In genomic region chr19:3059653-3060052, GRCh38 we compare ENCODE assay signal across 10 cellular contexts. TPM values are rescaled to one million over a fixed set of nuclear protein-coding genes. Genes with fewer than 3 reads are reported as not detected.
DNase-seq lines count a peak whose midpoint lies in the region; ATAC-seq and TF ChIP-seq lines count a peak whose summit lies in the region.
"Had no signal": no experiment of that assay in that cellular context is flagged by ENCODE, and none has a peak within 500 bp of the region (broad histone marks: within the 10 kb centered on the region; RNA-seq: fewer than 3 reads in every experiment).

No MANE protein-coding gene starts in this region.

- peak overlapping the region; percentile 14 for H2AK5ac ChIP-seq in neuronal stem cell (ENCODE audit: low read depth, low read length)

- no peak overlapping the region for H2BK15ac ChIP-seq in neuronal stem cell (ENCODE audit: low read length)

- H2AFZ ChIP-seq in HCT116 (ENCODE audit: low read depth, low read length, poor library complexity, severe bottlenecking): no peak overlapping the region
- no peak overlapping the region for H2AFZ ChIP-seq in neuronal stem cell (ENCODE audit: low read length)

- H3K4ac ChIP-seq in neuronal stem cell (ENCODE audit: low read length): no peak overlapping the region

- H3K9ac ChIP-seq in HCT116 (ENCODE audit: low read length) (no peak overlapping the region), neuronal stem cell (ENCODE audit: low read depth, low read length, poor library complexity) (no peak overlapping the region)

- CTCF ChIA-PET in HCT116 (lab: Charles Lee): interaction anchor here (1.3 kb wide), 1 partner anchor 16 kb away, joined by 3 read pairs; no protein-coding TSS in a partner anchor

- RAD21 ChIA-PET in HCT116 (lab: Charles Lee; ENCODE audit: low non-redundant PET in 1 of 2, low total read pairs in 2 of 2, uncharacterized antibody in 2 of 2, unreplicated experiment in 2 of 2): no interaction called here

- H3K9me3 ChIP-seq in CD4-positive, CD25-positive, alpha-beta regulatory T cell (ENCODE audit: control insufficient read depth in 2 of 2, low read length in 2 of 2): no peaks in the 10 kb centered on the region
- H3K9me3 ChIP-seq in HCT116 (ENCODE audit: control insufficient read depth in 1 of 2, insufficient read depth in 1 of 2, low read depth in 1 of 2, low read length in 2 of 2) (no peaks in the 10 kb centered on the region), body of pancreas (no peaks in the 10 kb centered on the region), neuronal stem cell (replicated peaks in 1 of 2; ENCODE audit: control insufficient read depth in 2 of 2, insufficient read depth in 1 of 2, low read depth in 1 of 2, low read length in 2 of 2) (peaks cover 0 to 3% of the 10 kb centered on the region in 2 donors)

- H3K27ac ChIP-seq in CD4-positive, CD25-positive, alpha-beta regulatory T cell (ENCODE audit: insufficient read depth, low read length, poor library complexity, severe bottlenecking): peak overlapping the region; percentile 83
- H3K27ac ChIP-seq in HCT116 (ENCODE audit: low read depth, low read length) (peak overlapping the region; percentile 91; the same call in 1 of the 2 replicates), body of pancreas (peak overlapping the region in 3 of 4 donors; percentile 7 to 95 (median 30)), neuronal stem cell (replicated peaks; ENCODE audit: low read length) (no peak overlapping the region)

- H4K20me1 ChIP-seq in HCT116 (ENCODE audit: insufficient read depth): no peaks in the 10 kb centered on the region

- peak overlapping the region in 2 of 3 donors; percentile 90 to 98 for H3K27ac Mint-ChIP-seq in CD4-positive, CD25-positive, alpha-beta regulatory T cell

- H3K4me1 ChIP-seq in CD4-positive, CD25-positive, alpha-beta regulatory T cell (ENCODE audit: control insufficient read depth, insufficient read depth, low read length, poor library complexity, severe bottlenecking): peaks cover 72% of the 10 kb centered on the region
- H3K4me1 ChIP-seq in HCT116 (ENCODE audit: control insufficient read depth in 1 of 2, insufficient read depth in 2 of 2, low read length in 2 of 2) (peaks cover 32 to 58% of the 10 kb centered on the region in 2 experiments), body of pancreas (peaks cover 77% of the 10 kb centered on the region), neuronal stem cell (ENCODE audit: control insufficient read depth in 2 of 2, insufficient read depth in 1 of 2, low read depth in 1 of 2, low read length in 2 of 2) (peaks cover 0 to 19% of the 10 kb centered on the region in 2 donors)

- BruUV-seq in HCT116 (replicated peaks; lab: Mats Ljungman, UMichigan): TSS peak; percentile 61

- no peak overlapping the region for H2BK120ac ChIP-seq in neuronal stem cell (ENCODE audit: low read depth, low read length)

- H4K91ac ChIP-seq in neuronal stem cell (ENCODE audit: low read depth, low read length, poor library complexity): no peak overlapping the region

- peak overlapping the region; percentile 86 for H3K4me3 ChIP-seq in CD4-positive, CD25-positive, alpha-beta regulatory T cell (ENCODE audit: low read depth, low read length)
- H3K4me3 ChIP-seq in HCT116 (replicated peaks in 1 of 2; ENCODE audit: low read depth in 1 of 2, low read length in 2 of 2): no peak overlapping the region
- no peak overlapping the region for H3K4me3 ChIP-seq in body of pancreas
- peak overlapping the region in 1 of 2 donors; percentile 34 for H3K4me3 ChIP-seq in neuronal stem cell (ENCODE audit: low read length in 2 of 2)

- H3K4me2 ChIP-seq in HCT116 (ENCODE audit: low read length) (no peak overlapping the region), neuronal stem cell (ENCODE audit: insufficient read depth, low read length, poor library complexity, severe bottlenecking) (no peak overlapping the region)

- peak overlapping the region; percentile 40 for H3K23ac ChIP-seq in neuronal stem cell (ENCODE audit: low read depth, low read length, poor library complexity)

- no peak for DNase-seq in CD4-positive, CD25-positive, alpha-beta regulatory T cell
- DNase-seq in HCT116 (ENCODE audit: low read depth, low spot score) (no peak), body of pancreas (no peak), neuronal stem cell (ENCODE audit: low spot score) (no peak), NCI-H226 (no peak), NOMO-1 treated with DMSO at 0.1 percent for 48 hours (lab: John Stamatoyannopoulos, UW; ENCODE audit: unreplicated experiment) (no peak)
- DNase-seq: activated gamma-delta T cell treated with Interleukin-2 at 50 U/mL for 16 hours, dorsolateral prefrontal cortex had no signal

- H3K9me3 Mint-ChIP-seq in CD4-positive, CD25-positive, alpha-beta regulatory T cell: no peaks in the 10 kb centered on the region

- no peak overlapping the region for H4K8ac ChIP-seq in neuronal stem cell (ENCODE audit: low read depth, low read length)

- TF ChIP-seq CTCF in HCT116 (IDR thresholded peaks at IDR 0.05 in 2 of 3, conservative IDR thresholded peaks at IDR 0.05 in 1 of 3; ENCODE audit: borderline replicate concordance in 1 of 3, insufficient read depth in 1 of 3, low read depth in 2 of 3, low read length in 2 of 3) (no peak), body of pancreas (IDR thresholded peaks at IDR 0.05) (no peak)

- TF ChIP-seq RAD21 in HCT116 (IDR thresholded peaks at IDR 0.05; ENCODE audit: low read depth): no peak

- no peak overlapping the region for H3K14ac ChIP-seq in neuronal stem cell (ENCODE audit: low read length)

- no peak overlapping the region for H2BK12ac ChIP-seq in neuronal stem cell (ENCODE audit: low read length)

- peaks cover 0 to 69% (median 20%) of the 10 kb centered on the region in 4 donors for H3K4me1 Mint-ChIP-seq in CD4-positive, CD25-positive, alpha-beta regulatory T cell

- H3K9me2 ChIP-seq in HCT116 (ENCODE audit: insufficient read depth): no peaks in the 10 kb centered on the region

- H3K79me2 ChIP-seq in HCT116 (ENCODE audit: insufficient read depth, low read length): peaks cover 41% of the 10 kb centered on the region

- H2BK5ac ChIP-seq in neuronal stem cell (ENCODE audit: low read length): no peak overlapping the region

- intact Hi-C loops in HCT116 (cut with micrococcal nuclease): no loop called here
- intact Hi-C loops in body of pancreas (cut with DNase I): no loop called here

- TF ChIP-seq POLR2A in HCT116 (IDR thresholded peaks at IDR 0.05; ENCODE audit: borderline replicate concordance, extremely low read depth, insufficient read depth, insufficient read length): no peak
- TF ChIP-seq POLR2A in body of pancreas (IDR thresholded peaks at IDR 0.05): no peak

- peak overlapping the region; percentile 9 for H3K18ac ChIP-seq in neuronal stem cell (ENCODE audit: low read length)

- ATAC-seq in CD4-positive, CD25-positive, alpha-beta regulatory T cell (ENCODE audit: low read depth in 2 of 2): no peak
- ATAC-seq in HCT116: no peak
- ATAC-seq in body of pancreas: no peak
- no peak for ATAC-seq in GM18502 (IDR thresholded peaks at IDR 0.05; ENCODE audit: poor library complexity, unreplicated experiment)
- no peak for ATAC-seq in GM19328 (IDR thresholded peaks at IDR 0.05; ENCODE audit: unreplicated experiment)

- no peaks in the 10 kb centered on the region for H3K27me3 Mint-ChIP-seq in CD4-positive, CD25-positive, alpha-beta regulatory T cell

- POLR2A ChIA-PET in HCT116 (lab: Charles Lee): no interaction called here

- H3K79me1 ChIP-seq in neuronal stem cell (ENCODE audit: low read depth, low read length): no peaks in the 10 kb centered on the region

- peak overlapping the region; percentile 94 to 99 (median 96) for H3K4me3 Mint-ChIP-seq in CD4-positive, CD25-positive, alpha-beta regulatory T cell

- peaks cover 56% of the 10 kb centered on the region for H3K36me3 ChIP-seq in CD4-positive, CD25-positive, alpha-beta regulatory T cell (ENCODE audit: control insufficient read depth, insufficient read depth, low read length)
- H3K36me3 ChIP-seq in HCT116 (ENCODE audit: control insufficient read depth in 1 of 2, insufficient read depth in 2 of 2, low read length in 2 of 2): peaks cover 15 to 20% of the 10 kb centered on the region in 2 experiments
- peaks cover 5 to 7% of the 10 kb centered on the region in 2 donors for H3K36me3 ChIP-seq in body of pancreas (replicated peaks in 1 of 2; ENCODE audit: insufficient read depth in 1 of 2, low read depth in 2 of 2)
- H3K36me3 ChIP-seq in neuronal stem cell (replicated peaks in 1 of 2; ENCODE audit: control insufficient read depth in 2 of 2, insufficient read depth in 2 of 2, low read length in 2 of 2): peaks cover 13 to 57% of the 10 kb centered on the region in 2 donors

- WGBS in body of pancreas, 2 donors: 80 to 92% methylated on average over 12 to 16 of the region's 16 CpGs
- WGBS in neuronal stem cell (ENCODE audit: extremely low coverage in 2 of 2, insufficient read length in 2 of 2, insufficient replicate concordance in 1 of 2), 2 donors: no CpG with 5 or more reads among the region's 16 CpGs

- no peaks in the 10 kb centered on the region for H3K27me3 ChIP-seq in CD4-positive, CD25-positive, alpha-beta regulatory T cell (ENCODE audit: control insufficient read depth, insufficient read depth, low read length)
- H3K27me3 ChIP-seq in HCT116 (ENCODE audit: insufficient read depth, low read length) (no peaks in the 10 kb centered on the region), body of pancreas (no peaks in the 10 kb centered on the region), neuronal stem cell (ENCODE audit: control insufficient read depth in 3 of 3, insufficient read depth in 3 of 3, low read depth in 1 of 3, low read length in 3 of 3) (peaks cover 0 to 12% (median 12%) of the 10 kb centered on the region in 3 experiments)
- H3K27me3 ChIP-seq: dorsolateral prefrontal cortex had no signal

- peaks cover 28% of the 10 kb centered on the region for H3K36me3 Mint-ChIP-seq in CD4-positive, CD25-positive, alpha-beta regulatory T cell

RNA-seq across cellular contexts. Expression of gene TLE5, which starts 2.6 kb away (rescaled TPM):
- total RNA-seq in CD4-positive, CD25-positive, alpha-beta regulatory T cell: 1,009 TPM
- polyA plus RNA-seq in CD4-positive, CD25-positive, alpha-beta regulatory T cell: 100 to 1,000 TPM; 608 to 773 (median 661) TPM
- total RNA-seq in HCT116 (2021; ENCODE audit: unreplicated experiment) (263 TPM), body of pancreas (100 to 1,000 TPM; 166 to 254 TPM)
- polyA plus RNA-seq in HCT116 (2012): 320 and 329 TPM in 2 replicates
- 162 TPM for polyA plus RNA-seq in neuronal stem cell (2013, experiment 1 of 2)
- polyA plus RNA-seq in neuronal stem cell (2013, experiment 2 of 2): 164 TPM

RNA-seq across cellular contexts. Expression of gene TLE2, which starts 30.6 kb away (rescaled TPM):
- total RNA-seq in CD4-positive, CD25-positive, alpha-beta regulatory T cell: 9.3 TPM
- polyA plus RNA-seq in CD4-positive, CD25-positive, alpha-beta regulatory T cell: 1 to 10 TPM; 3.1 to 4.5 (median 3.9) TPM
- total RNA-seq in HCT116 (2021; ENCODE audit: unreplicated experiment) (35.6 TPM), body of pancreas (10 to 100 TPM; 34.5 to 45.2 TPM)
- 41.3 and 49.3 TPM in 2 replicates for polyA plus RNA-seq in HCT116 (2012)
- polyA plus RNA-seq in neuronal stem cell (2013, experiment 1 of 2): 0.36 TPM
- 0.21 TPM for polyA plus RNA-seq in neuronal stem cell (2013, experiment 2 of 2)

RNA-seq across cellular contexts. Expression of gene GNA11, which starts 34.5 kb away (rescaled TPM):
- 0.81 TPM for total RNA-seq in CD4-positive, CD25-positive, alpha-beta regulatory T cell
- polyA plus RNA-seq in CD4-positive, CD25-positive, alpha-beta regulatory T cell: under 1 TPM in 3 of 4 donors, not detected in 1; 0.21 to 0.44 (median 0.23) TPM
- total RNA-seq in HCT116 (2021; ENCODE audit: unreplicated experiment): 56.5 TPM
- 48.4 and 50.8 TPM in 2 replicates for polyA plus RNA-seq in HCT116 (2012)
- total RNA-seq in body of pancreas: 10 to 100 TPM; 27.2 to 37.2 TPM
- 19.2 TPM for polyA plus RNA-seq in neuronal stem cell (2013, experiment 1 of 2)
- 20.0 TPM for polyA plus RNA-seq in neuronal stem cell (2013, experiment 2 of 2)

Comparison
In these comparisons a context has a peak if more than half of its experiments do, and no peak if none do; other contexts are left out.
1. RNA of gene GNA11, which starts 34.5 kb away (total RNA-seq): 56.5 TPM in HCT116 (single experiment) and 27.2 to 37.2 TPM in body of pancreas; 0.81 TPM in CD4-positive, CD25-positive, alpha-beta regulatory T cell (single experiment); every median in the first group is over 10 times any median in the second.